8 cellular contexts compared by ENCODE assay signal in the genomic region with DNA sequence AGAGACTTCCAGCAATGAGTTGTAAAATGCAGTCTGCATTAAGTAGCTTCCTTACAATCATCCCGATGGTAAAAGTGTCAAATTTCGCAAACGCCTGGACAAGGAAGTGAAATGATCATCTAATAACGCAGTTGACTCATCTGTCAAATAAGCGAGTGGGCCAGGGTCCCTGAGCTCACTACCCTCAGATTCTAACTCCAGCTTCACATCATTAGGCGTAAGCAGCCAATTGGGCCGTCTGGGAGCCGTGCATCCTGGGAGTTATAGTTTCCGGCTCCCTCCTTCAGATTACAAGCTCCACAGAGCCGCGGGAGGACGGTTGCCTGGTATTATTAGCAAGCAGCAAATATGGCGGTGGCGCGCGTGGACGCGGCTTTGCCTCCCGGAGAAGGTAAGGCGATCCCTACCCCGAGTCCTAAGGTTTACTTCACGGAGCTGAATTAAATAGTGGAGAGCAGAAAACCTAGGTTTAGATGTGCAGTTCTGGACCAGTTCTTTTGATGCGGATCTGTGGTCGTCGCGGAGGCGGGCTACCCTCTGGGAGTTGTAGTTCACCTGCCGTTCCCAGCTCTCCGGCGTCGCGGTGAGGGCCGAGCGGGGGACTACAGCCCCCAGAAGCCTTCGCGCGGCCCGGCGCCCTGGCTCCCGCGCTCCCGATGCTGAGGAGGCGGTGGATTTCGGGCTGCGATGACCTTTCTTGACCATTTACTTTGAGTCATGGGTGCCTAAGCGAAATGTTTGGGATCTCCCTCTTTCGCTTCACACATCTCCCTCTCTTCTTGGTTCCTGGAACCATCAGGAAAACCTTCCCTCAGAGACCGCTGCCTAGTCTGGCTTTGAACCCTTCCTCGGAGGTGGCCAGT. TPM values are rescaled to one million over a fixed set of nuclear protein-coding genes. Genes with fewer than 3 reads are reported as not detected.
DNase-seq lines count a peak whose midpoint lies in the region; ATAC-seq and TF ChIP-seq lines count a peak whose summit lies in the region.

A gene with protein sequence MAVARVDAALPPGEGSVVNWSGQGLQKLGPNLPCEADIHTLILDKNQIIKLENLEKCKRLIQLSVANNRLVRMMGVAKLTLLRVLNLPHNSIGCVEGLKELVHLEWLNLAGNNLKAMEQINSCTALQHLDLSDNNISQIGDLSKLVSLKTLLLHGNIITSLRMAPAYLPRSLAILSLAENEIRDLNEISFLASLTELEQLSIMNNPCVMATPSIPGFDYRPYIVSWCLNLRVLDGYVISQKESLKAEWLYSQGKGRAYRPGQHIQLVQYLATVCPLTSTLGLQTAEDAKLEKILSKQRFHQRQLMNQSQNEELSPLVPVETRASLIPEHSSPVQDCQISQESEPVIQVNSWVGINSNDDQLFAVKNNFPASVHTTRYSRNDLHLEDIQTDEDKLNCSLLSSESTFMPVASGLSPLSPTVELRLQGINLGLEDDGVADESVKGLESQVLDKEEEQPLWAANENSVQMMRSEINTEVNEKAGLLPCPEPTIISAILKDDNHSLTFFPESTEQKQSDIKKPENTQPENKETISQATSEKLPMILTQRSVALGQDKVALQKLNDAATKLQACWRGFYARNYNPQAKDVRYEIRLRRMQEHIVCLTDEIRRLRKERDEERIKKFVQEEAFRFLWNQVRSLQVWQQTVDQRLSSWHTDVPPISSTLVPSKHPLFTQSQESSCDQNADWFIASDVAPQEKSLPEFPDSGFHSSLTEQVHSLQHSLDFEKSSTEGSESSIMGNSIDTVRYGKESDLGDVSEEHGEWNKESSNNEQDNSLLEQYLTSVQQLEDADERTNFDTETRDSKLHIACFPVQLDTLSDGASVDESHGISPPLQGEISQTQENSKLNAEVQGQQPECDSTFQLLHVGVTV (plus strand): TSS at position 286 of the 863 bp plus-strand sequence. CDS start 63 bp downstream, at position 349.

- peak within 1 kb of the TSS; percentile 74 for H3K4ac ChIP-seq in IMR-90 (ENCODE audit: low read depth, low read length)

- H4K5ac ChIP-seq in IMR-90 (ENCODE audit: low read depth, low read length): peak within 1 kb of the TSS; percentile 76

- TF ChIP-seq POLR2A in IMR-90 (IDR thresholded peaks at IDR 0.05; ENCODE audit: low read depth, low read length): no peak

- peak within 1 kb of the TSS; percentile 64; the same call in 1 of the 3 replicates for H2BK15ac ChIP-seq in IMR-90 (ENCODE audit: low read depth, low read length)

- DNase-seq in DMS 273 (lab: John Stamatoyannopoulos, UW; ENCODE audit: unreplicated experiment) (peak; percentile 99), IMR-90 (peak; percentile 90), OCI-M1 (lab: John Stamatoyannopoulos, UW) (peak; percentile 95), activated T-cell treated with anti-CD3 and anti-CD28 coated beads for 24 hours (ENCODE audit: low read depth) (peak; percentile 84), epithelial cell of proximal tubule (ENCODE audit: low read depth) (peak; percentile 66), mucosa of gallbladder (ENCODE audit: low spot score) (peak; percentile 89)
- peak; percentile 73 to 74 for DNase-seq in stimulated activated CD8-positive, alpha-beta memory T cell treated with anti-CD3 and anti-CD28 coated beads, Interleukin-4, amount 100 ng/mL, for 4 hours (ENCODE audit: low read depth in 2 of 2, low spot score in 1 of 2)

- BruUV-seq in IMR-90 (replicated peaks; lab: Mats Ljungman, UMichigan): no TSS peak

- POLR2A ChIA-PET in IMR-90 (lab: Charles Lee; ENCODE audit: unreplicated experiment): no interaction called here

- ATAC-seq in GM21528 (IDR thresholded peaks at IDR 0.05; ENCODE audit: low FRiP score, unreplicated experiment) (peak; percentile 92), IMR-90 (ENCODE audit: low read depth) (peak; percentile 98)

- H3K9me1 ChIP-seq in IMR-90 (ENCODE audit: insufficient read depth, low read length): no peaks in the 10 kb centered on the region

- 1% methylated on average over 21 of the region's 49 CpGs; no CpG with 5 or more reads in 1 of the 2 experiments for WGBS in IMR-90 (ENCODE audit: extremely low coverage in 2 of 2, insufficient read length in 1 of 2), 2 experiments

- CTCF ChIA-PET in IMR-90 (lab: Yijun Ruan, JAX): interaction anchor here (0.9 to 1.4 kb wide), 3 partner anchors 17 to 501 kb away, joined by 3 to 8 read pairs (median 6); no protein-coding TSS in a partner anchor

- H4K8ac ChIP-seq in IMR-90 (ENCODE audit: low read depth in 2 of 2, low read length in 2 of 2): peak within 1 kb of the TSS; percentile 65 to 99

- no peak within 1 kb of the TSS for H2BK20ac ChIP-seq in IMR-90 (ENCODE audit: low read depth, low read length)

- peaks cover 5% of the 10 kb centered on the region; the same call in 1 of the 2 replicates for H3K36me3 ChIP-seq in IMR-90 (ENCODE audit: control insufficient read depth, insufficient read depth, low read length)

- H3K27me3 ChIP-seq in IMR-90 (ENCODE audit: control insufficient read depth, insufficient read depth, low read length): no peaks in the 10 kb centered on the region

- no peaks in the 10 kb centered on the region for H4K20me1 ChIP-seq in IMR-90 (ENCODE audit: insufficient read depth, low read length)

- peak within 1 kb of the TSS; percentile 74 for H2AK9ac ChIP-seq in IMR-90 (replicated peaks; ENCODE audit: low read depth, low read length, poor library complexity)

- H3K9me3 ChIP-seq in IMR-90 (ENCODE audit: control insufficient read depth, insufficient read depth, low read length): no peaks in the 10 kb centered on the region

- peak within 1 kb of the TSS; percentile 65 for H3K27ac ChIP-seq in IMR-90 (ENCODE audit: insufficient read depth, low read length)

- no peaks in the 10 kb centered on the region for H3K4me1 ChIP-seq in IMR-90 (ENCODE audit: control insufficient read depth, insufficient read depth, low read length)

- H3K4me2 ChIP-seq in IMR-90 (ENCODE audit: low read depth, low read length): peak within 1 kb of the TSS; percentile 88

- TF ChIP-seq CTCF in IMR-90 (conservative IDR thresholded peaks at IDR 0.05; ENCODE audit: low read depth, low read length) (no peak), epithelial cell of proximal tubule (conservative IDR thresholded peaks at IDR 0.05; ENCODE audit: low read depth, low read length) (no peak)

- dilution Hi-C loops in IMR-90 (cut with HindIII; ENCODE audit: low sequenced_read_pairs, unreplicated experiment): no loop called here

- H3K14ac ChIP-seq in IMR-90 (replicated peaks; ENCODE audit: low read depth, low read length): peak within 1 kb of the TSS; percentile 84

- in situ Hi-C loops in IMR-90 (cut with MboI; ENCODE audit: low sequenced_read_pairs): no loop called here

- intact Hi-C loops in IMR-90 (cut with micrococcal nuclease): loop anchor here (2.0 kb wide), 1 partner anchor 56 kb away; no protein-coding TSS in a partner anchor

- H3K4me3 ChIP-seq in IMR-90 (ENCODE audit: insufficient read depth, low read depth, low read length) (peak within 1 kb of the TSS; percentile 89), epithelial cell of proximal tubule (ENCODE audit: low read depth, low read length) (peak within 1 kb of the TSS; percentile 69)

- H2BK120ac ChIP-seq in IMR-90 (ENCODE audit: low read depth, low read length): peak within 1 kb of the TSS; percentile 62

- H2AFZ ChIP-seq in IMR-90 (replicated peaks; ENCODE audit: low read length, poor library complexity): peak within 1 kb of the TSS; percentile 96

- H4K91ac ChIP-seq in IMR-90 (ENCODE audit: insufficient read depth, low read depth, low read length): peak within 1 kb of the TSS; percentile 83

- peak within 1 kb of the TSS; percentile 84 for H3K23ac ChIP-seq in IMR-90 (ENCODE audit: low read depth, low read length)

- TF ChIP-seq RAD21 in IMR-90 (IDR thresholded peaks at IDR 0.05; ENCODE audit: low read length): 0 out of 2 replicates have a peak, but pooled peaks have one; percentile 0

- peak within 1 kb of the TSS; percentile 29 for H3K18ac ChIP-seq in IMR-90 (ENCODE audit: low read depth, low read length)

- H3K9ac ChIP-seq in IMR-90 (ENCODE audit: low read depth, low read length): peak within 1 kb of the TSS; percentile 89

- peaks cover 14 to 17% of the 10 kb centered on the region in 2 experiments for H3K79me1 ChIP-seq in IMR-90 (ENCODE audit: low read depth in 1 of 2, low read length in 2 of 2)

- H3K56ac ChIP-seq in IMR-90 (ENCODE audit: extremely low read depth, insufficient read depth, low read length): peak within 1 kb of the TSS; percentile 85

- peak within 1 kb of the TSS; percentile 85 for H2BK5ac ChIP-seq in IMR-90 (ENCODE audit: low read depth, low read length, poor library complexity, severe bottlenecking)

- H2AK5ac ChIP-seq in IMR-90 (ENCODE audit: low read depth, low read length): 0 out of 2 replicates have a peak within 1 kb of the TSS, but pooled peaks have one; percentile 16

TF ChIP-seq in IMR-90, 13 proteins besides CTCF, POLR2A, EP300 and RAD21:
- TF ChIP-seq, protein P1, sequence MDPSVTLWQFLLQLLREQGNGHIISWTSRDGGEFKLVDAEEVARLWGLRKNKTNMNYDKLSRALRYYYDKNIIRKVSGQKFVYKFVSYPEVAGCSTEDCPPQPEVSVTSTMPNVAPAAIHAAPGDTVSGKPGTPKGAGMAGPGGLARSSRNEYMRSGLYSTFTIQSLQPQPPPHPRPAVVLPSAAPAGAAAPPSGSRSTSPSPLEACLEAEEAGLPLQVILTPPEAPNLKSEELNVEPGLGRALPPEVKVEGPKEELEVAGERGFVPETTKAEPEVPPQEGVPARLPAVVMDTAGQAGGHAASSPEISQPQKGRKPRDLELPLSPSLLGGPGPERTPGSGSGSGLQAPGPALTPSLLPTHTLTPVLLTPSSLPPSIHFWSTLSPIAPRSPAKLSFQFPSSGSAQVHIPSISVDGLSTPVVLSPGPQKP (IDR thresholded peaks at IDR 0.05; ENCODE audit: borderline replicate concordance, low read depth, low read length): no peak
- TF ChIP-seq MAZ (IDR thresholded peaks at IDR 0.05; ENCODE audit: borderline replicate concordance, low read depth, low read length): peak; percentile 57
- no peak for TF ChIP-seq RFX5 (IDR thresholded peaks at IDR 0.05; ENCODE audit: low read depth, low read length)
- TF ChIP-seq CHD1 (IDR thresholded peaks at IDR 0.05; ENCODE audit: low read depth, low read length): no peak
- TF ChIP-seq RCOR1 (IDR thresholded peaks at IDR 0.05; ENCODE audit: insufficient replicate concordance, low read length): no peak
- TF ChIP-seq NFE2L2 (IDR thresholded peaks at IDR 0.05; ENCODE audit: low read depth, low read length): no peak
- TF ChIP-seq MXI1 (IDR thresholded peaks at IDR 0.05; ENCODE audit: borderline replicate concordance, low read depth, low read length): peak; percentile 66; the same call in 1 of the 2 replicates

RNA-seq across cellular contexts. Expression of the gene that starts here (rescaled TPM):
- 21.9 TPM in 2 replicates for total RNA-seq in IMR-90 (2012; rRNA removed)
- 1.2 and 2.0 TPM in 2 replicates for polyA plus RNA-seq in IMR-90 (2012; rRNA removed)
- 0.23 and 0.32 TPM in 2 replicates for polyA plus RNA-seq in IMR-90 (2012; cell fraction: cytosol; rRNA removed)
- 0.41 and 2.1 TPM in 2 replicates for polyA plus RNA-seq in IMR-90 (2012; cell fraction: nucleus; rRNA removed; ENCODE audit: low replicate concordance)
- total RNA-seq in epithelial cell of proximal tubule: 7.9 and 9.3 TPM in 2 replicates
- 10.6 TPM for total RNA-seq in mucosa of gallbladder

Comparison
In these comparisons a context has a peak if more than half of its experiments do, and no peak if none do; other contexts are left out.
1. Peak in every context shown above with its lines: DNase-seq, ATAC-seq, H3K4me3 ChIP-seq and H3K27ac ChIP-seq.